1 cellular context compared by ENCODE assay signal in the genomic region with DNA sequence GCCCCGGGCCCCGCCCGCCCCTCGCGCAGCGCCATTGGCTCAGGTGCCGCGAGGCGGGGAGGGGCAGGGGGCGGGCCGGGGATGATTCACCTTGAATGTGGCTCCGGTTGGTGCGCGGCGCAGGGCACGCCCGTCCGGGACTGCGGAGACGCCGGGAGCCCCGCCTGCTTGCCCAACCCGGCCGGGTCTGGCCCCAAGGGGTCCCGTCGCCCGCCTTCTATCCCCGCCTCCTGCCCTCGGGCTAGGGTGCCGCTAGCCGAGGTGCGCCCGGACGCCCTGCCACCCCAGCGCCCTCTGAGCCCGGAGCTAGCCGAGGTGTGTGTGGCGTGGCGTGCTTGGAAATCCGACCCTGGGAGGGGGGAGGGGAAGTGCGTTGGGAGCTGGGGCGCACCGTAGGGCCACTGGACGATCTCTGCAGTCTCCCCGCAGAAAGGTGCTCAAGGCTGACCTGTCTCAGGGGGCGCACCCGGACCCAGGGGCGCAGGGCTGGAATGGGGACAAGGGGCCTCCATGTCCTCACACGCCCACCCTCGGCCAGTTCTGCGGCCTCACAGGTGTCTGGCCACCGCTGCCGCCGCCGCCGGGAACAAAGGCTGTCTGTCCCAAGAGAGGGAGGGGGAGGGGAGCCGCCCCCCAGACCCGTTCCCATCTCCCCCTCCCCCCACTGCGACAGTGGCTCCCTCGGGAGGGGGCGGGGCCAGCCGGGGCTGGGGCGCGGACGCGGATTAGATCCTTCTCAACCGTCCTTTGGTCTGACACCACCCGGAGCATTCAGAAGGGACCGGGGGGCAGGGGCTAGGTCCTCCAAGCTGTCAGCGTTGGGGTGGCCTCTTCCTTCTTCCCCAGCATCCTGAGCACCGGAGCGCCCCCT.
TF ChIP-seq lines count a peak whose summit lies in the region.

No MANE protein-coding gene starts in this region.

TF ChIP-seq in K562, 482 proteins besides CTCF, POLR2A, EP300 and RAD21 (continued from another document and continues in another):
- TF ChIP-seq ETS1 (conservative IDR thresholded peaks at IDR 0.05; ENCODE audit: control insufficient read depth, low read depth, low read length) (no peak; the same call in 1 of the 2 replicates), ZNF316 (IDR thresholded peaks at IDR 0.05) (no peak), RAD51 (IDR thresholded peaks at IDR 0.05; ENCODE audit: borderline replicate concordance, low read depth) (no peak), POLR2AphosphoS5 (IDR thresholded peaks at IDR 0.05; ENCODE audit: control insufficient read depth, insufficient read depth, low read depth, low read length) (no peak), XRCC3 (IDR thresholded peaks at IDR 0.05) (no peak), TCF7 (IDR thresholded peaks at IDR 0.05; ENCODE audit: borderline replicate concordance) (no peak), CBX8 (IDR thresholded peaks at IDR 0.05; ENCODE audit: borderline replicate concordance, extremely low read depth, low read depth, low read length, poor library complexity, severe bottlenecking) (no peak), ZNF76 (CRISPR knock-in tag; IDR thresholded peaks at IDR 0.05; ENCODE audit: borderline replicate concordance) (no peak), HNRNPL (IDR thresholded peaks at IDR 0.05; ENCODE audit: low read depth, low read length) (no peak; the same call in none of the 2 replicates), SMAD4 (CRISPR knock-in tag; conservative IDR thresholded peaks at IDR 0.05) (no peak; the same call in none of the 2 replicates), ID3 (CRISPR knock-in tag; IDR thresholded peaks at IDR 0.05) (no peak), ID3 (tag; IDR thresholded peaks at IDR 0.05) (peak; percentile 75), ZNF217 (CRISPR knock-in tag; IDR thresholded peaks at IDR 0.05) (no peak), SNAPC5 (CRISPR knock-in tag; IDR thresholded peaks at IDR 0.05) (no peak), BACH1 (tag; IDR thresholded peaks at IDR 0.05) (no peak), ZNF830 (CRISPR knock-in tag; IDR thresholded peaks at IDR 0.05) (no peak), ZNF280A (IDR thresholded peaks at IDR 0.05; ENCODE audit: low read depth, partially characterized antibody) (no peak), FOXO4 (CRISPR knock-in tag; IDR thresholded peaks at IDR 0.05) (no peak), L3MBTL2 (IDR thresholded peaks at IDR 0.05) (no peak), MTA3 (IDR thresholded peaks at IDR 0.05; ENCODE audit: borderline replicate concordance) (peak; percentile 70; the same call in 1 of the 2 replicates), TRIM24 (IDR thresholded peaks at IDR 0.05) (no peak; a peak in 3 of 4 replicates), FOXP1 (CRISPR knock-in tag; IDR thresholded peaks at IDR 0.05) (peak; percentile 89), KDM2B (CRISPR knock-in tag; IDR thresholded peaks at IDR 0.05) (no peak), EGR1 (conservative IDR thresholded peaks at IDR 0.05) (peak; percentile 40), ZBTB7A (IDR thresholded peaks at IDR 0.05; ENCODE audit: borderline replicate concordance, control insufficient read depth, low read depth, low read length) (peak; percentile 84), POLR2AphosphoS2 (IDR thresholded peaks at IDR 0.05; ENCODE audit: low read length) (no peak), CEBPG (CRISPR knock-in tag; IDR thresholded peaks at IDR 0.05) (peak; percentile 68), CEBPG (tag; conservative IDR thresholded peaks at IDR 0.05 in 1 of 2, IDR thresholded peaks at IDR 0.05 in 1 of 2) (0 out of 4 replicates have a peak, but pooled peaks of 1 of the 2 experiments have one; percentile 41), PCBP2 (IDR thresholded peaks at IDR 0.05; ENCODE audit: low read depth, low read length, poor library complexity, severe bottlenecking) (no peak), RNF2 (IDR thresholded peaks at IDR 0.05) (peak; percentile 54; the same call in 1 of the 2 replicates), COPS2 (conservative IDR thresholded peaks at IDR 0.05) (no peak), GTF2E2 (tag; IDR thresholded peaks at IDR 0.05) (no peak), PML (IDR thresholded peaks at IDR 0.05; ENCODE audit: low read length) (no peak)
- TF ChIP-seq, protein P1, sequence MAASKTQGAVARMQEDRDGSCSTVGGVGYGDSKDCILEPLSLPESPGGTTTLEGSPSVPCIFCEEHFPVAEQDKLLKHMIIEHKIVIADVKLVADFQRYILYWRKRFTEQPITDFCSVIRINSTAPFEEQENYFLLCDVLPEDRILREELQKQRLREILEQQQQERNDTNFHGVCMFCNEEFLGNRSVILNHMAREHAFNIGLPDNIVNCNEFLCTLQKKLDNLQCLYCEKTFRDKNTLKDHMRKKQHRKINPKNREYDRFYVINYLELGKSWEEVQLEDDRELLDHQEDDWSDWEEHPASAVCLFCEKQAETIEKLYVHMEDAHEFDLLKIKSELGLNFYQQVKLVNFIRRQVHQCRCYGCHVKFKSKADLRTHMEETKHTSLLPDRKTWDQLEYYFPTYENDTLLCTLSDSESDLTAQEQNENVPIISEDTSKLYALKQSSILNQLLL (CRISPR knock-in tag; IDR thresholded peaks at IDR 0.05; ENCODE audit: borderline replicate concordance) = no peak
- TF ChIP-seq, protein P2, sequence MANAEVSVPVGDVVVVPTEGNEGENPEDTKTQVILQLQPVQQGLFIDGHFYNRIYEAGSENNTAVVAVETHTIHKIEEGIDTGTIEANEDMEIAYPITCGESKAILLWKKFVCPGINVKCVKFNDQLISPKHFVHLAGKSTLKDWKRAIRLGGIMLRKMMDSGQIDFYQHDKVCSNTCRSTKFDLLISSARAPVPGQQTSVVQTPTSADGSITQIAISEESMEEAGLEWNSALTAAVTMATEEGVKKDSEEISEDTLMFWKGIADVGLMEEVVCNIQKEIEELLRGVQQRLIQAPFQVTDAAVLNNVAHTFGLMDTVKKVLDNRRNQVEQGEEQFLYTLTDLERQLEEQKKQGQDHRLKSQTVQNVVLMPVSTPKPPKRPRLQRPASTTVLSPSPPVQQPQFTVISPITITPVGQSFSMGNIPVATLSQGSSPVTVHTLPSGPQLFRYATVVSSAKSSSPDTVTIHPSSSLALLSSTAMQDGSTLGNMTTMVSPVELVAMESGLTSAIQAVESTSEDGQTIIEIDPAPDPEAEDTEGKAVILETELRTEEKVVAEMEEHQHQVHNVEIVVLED (CRISPR knock-in tag; IDR thresholded peaks at IDR 0.05) = no peak
- TF ChIP-seq, protein P3, sequence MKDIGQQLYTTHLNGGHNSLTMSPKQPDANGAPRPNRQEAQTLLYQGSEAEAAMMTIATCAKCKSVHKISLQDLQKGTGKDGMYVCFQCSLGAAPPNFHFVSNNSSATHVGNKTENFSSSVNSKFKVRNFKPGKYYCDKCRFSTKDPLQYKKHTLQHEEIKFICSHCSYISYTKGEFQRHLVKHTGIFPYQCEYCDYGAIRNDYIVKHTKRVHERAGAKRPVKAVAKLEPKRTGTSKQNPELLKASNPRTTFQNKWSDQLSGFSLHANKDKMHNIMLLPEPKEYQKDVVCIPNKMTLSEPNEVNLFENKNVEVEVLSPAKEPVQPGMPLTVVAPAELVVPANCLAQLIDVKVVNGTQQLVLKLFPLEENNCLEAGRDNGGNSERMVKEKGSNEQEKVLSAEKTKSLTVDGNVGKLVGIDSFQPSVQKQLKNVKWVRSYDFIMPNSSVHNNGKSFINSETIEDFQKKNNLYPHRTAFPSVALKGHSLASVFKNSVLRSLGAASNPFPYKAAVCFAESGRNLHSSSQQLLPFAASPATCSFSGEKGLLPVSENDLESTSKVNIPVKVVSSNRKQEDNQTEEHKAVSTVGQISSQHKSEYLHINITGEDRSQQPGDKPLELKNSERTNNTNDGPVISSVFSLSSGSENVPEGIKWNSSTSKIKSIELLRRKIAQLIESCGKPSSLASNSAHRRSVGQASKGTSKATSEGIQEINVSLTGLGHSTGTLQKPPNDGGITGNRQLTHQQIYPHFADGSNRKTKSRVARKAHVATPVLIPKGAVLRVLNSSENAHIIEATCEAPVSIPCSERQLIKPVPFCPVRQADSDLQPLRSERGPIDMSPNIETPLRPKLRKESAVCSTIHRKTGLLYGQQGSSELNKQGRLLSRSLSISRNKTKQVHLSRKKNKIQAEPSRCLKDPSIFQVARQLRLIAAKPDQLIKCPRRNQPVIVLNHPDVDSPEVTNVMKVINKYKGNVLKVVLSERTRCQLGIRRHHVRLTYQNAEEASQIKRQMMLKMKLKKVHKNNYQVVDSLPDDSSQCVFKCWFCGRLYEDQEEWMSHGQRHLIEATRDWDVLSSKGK (CRISPR knock-in tag; IDR thresholded peaks at IDR 0.05) = no peak
- TF ChIP-seq, protein P4, sequence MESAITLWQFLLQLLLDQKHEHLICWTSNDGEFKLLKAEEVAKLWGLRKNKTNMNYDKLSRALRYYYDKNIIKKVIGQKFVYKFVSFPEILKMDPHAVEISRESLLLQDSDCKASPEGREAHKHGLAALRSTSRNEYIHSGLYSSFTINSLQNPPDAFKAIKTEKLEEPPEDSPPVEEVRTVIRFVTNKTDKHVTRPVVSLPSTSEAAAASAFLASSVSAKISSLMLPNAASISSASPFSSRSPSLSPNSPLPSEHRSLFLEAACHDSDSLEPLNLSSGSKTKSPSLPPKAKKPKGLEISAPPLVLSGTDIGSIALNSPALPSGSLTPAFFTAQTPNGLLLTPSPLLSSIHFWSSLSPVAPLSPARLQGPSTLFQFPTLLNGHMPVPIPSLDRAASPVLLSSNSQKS (CRISPR knock-in tag; IDR thresholded peaks at IDR 0.05) = no peak
- TF ChIP-seq, protein P5, sequence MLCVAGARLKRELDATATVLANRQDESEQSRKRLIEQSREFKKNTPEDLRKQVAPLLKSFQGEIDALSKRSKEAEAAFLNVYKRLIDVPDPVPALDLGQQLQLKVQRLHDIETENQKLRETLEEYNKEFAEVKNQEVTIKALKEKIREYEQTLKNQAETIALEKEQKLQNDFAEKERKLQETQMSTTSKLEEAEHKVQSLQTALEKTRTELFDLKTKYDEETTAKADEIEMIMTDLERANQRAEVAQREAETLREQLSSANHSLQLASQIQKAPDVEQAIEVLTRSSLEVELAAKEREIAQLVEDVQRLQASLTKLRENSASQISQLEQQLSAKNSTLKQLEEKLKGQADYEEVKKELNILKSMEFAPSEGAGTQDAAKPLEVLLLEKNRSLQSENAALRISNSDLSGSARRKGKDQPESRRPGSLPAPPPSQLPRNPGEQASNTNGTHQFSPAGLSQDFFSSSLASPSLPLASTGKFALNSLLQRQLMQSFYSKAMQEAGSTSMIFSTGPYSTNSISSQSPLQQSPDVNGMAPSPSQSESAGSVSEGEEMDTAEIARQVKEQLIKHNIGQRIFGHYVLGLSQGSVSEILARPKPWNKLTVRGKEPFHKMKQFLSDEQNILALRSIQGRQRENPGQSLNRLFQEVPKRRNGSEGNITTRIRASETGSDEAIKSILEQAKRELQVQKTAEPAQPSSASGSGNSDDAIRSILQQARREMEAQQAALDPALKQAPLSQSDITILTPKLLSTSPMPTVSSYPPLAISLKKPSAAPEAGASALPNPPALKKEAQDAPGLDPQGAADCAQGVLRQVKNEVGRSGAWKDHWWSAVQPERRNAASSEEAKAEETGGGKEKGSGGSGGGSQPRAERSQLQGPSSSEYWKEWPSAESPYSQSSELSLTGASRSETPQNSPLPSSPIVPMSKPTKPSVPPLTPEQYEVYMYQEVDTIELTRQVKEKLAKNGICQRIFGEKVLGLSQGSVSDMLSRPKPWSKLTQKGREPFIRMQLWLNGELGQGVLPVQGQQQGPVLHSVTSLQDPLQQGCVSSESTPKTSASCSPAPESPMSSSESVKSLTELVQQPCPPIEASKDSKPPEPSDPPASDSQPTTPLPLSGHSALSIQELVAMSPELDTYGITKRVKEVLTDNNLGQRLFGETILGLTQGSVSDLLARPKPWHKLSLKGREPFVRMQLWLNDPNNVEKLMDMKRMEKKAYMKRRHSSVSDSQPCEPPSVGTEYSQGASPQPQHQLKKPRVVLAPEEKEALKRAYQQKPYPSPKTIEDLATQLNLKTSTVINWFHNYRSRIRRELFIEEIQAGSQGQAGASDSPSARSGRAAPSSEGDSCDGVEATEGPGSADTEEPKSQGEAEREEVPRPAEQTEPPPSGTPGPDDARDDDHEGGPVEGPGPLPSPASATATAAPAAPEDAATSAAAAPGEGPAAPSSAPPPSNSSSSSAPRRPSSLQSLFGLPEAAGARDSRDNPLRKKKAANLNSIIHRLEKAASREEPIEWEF (CRISPR knock-in tag; IDR thresholded peaks at IDR 0.05) = no peak
